Comparison of ENCODE assay signal across 8 cellular contexts in the genomic region with DNA sequence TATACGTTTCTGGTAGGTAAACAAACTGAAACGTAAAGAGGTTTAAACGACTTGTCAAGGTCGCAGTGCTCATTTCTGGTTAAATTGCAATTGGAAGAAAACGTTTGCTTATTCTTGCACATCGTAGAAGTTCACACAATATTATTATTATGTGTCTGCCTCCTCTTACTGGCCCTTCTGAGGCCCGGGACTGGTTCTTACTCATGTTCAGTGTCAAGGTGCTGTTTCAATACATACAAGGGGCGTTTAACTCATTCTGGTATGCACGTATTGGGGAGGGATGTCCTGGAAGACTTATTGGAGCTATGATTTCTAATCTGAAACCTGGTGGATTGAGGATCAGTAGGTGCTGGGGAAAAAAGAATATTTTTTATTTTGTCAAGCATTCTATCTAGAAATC. TPM values are rescaled to one million over a fixed set of nuclear protein-coding genes. Genes with fewer than 3 reads are reported as not detected.
A peak's percentile ranks its signal among the peaks of the same experiment; 100 is the strongest.
DNase-seq lines count a peak whose midpoint lies in the region; ATAC-seq, FAIRE-seq and TF ChIP-seq lines count a peak whose summit lies in the region.

No MANE protein-coding gene starts in this region.

- no peak for TF ChIP-seq POLR2A in endothelial cell of umbilical vein (IDR thresholded peaks at IDR 0.05; ENCODE audit: low read depth, low read length)

- H3K36me3 ChIP-seq in PC-3 (ENCODE audit: low read depth, low read length) (peaks cover 32% of the 10 kb centered on the region), endothelial cell of umbilical vein (ENCODE audit: control insufficient read depth in 2 of 2, extremely low read depth in 1 of 2, insufficient read depth in 2 of 2, low read length in 2 of 2) (peaks cover 0 to 5% of the 10 kb centered on the region in 2 experiments), neutrophil (peaks cover 14% of the 10 kb centered on the region)

- BruUV-seq in PC-3 (replicated peaks; lab: Mats Ljungman, UMichigan), result no TSS peak
- no TSS peak for BruUV-seq in endothelial cell of umbilical vein (replicated peaks; lab: Mats Ljungman, UMichigan)

- H3K27me3 ChIP-seq in PC-3 (ENCODE audit: low read length) (no peaks in the 10 kb centered on the region), endothelial cell of umbilical vein (ENCODE audit: control insufficient read depth in 2 of 2, insufficient read depth in 2 of 2, low read length in 2 of 2) (no peaks in the 10 kb centered on the region), neutrophil (peaks cover 32% of the 10 kb centered on the region)

- H3K4me1 ChIP-seq in PC-3 (ENCODE audit: insufficient read depth, low read length), result peaks cover 31% of the 10 kb centered on the region
- peaks cover 17% of the 10 kb centered on the region for H3K4me1 ChIP-seq in endothelial cell of umbilical vein (ENCODE audit: control insufficient read depth, extremely low read depth, insufficient read depth, low read length)
- peaks cover 12 to 14% of the 10 kb centered on the region in 2 experiments for H3K4me1 ChIP-seq in neutrophil (ENCODE audit: control insufficient read depth in 1 of 2, insufficient read depth in 1 of 2, low read depth in 1 of 2, low read length in 1 of 2)

- DNase-seq in ACHN (peak; percentile 1), PC-3 (no peak), endothelial cell of umbilical vein (ENCODE audit: low read depth, low spot score) (no peak), H4 (ENCODE audit: low spot score) (no peak), NCI-H1694 (lab: John Stamatoyannopoulos, UW) (no peak), NCI-H526 treated with DMSO at 0.1 percent for 48 hours (lab: John Stamatoyannopoulos, UW) (no peak)

- ATAC-seq in GM19455 (IDR thresholded peaks at IDR 0.05; ENCODE audit: unreplicated experiment) (peak; percentile 12), PC-3 (peak; percentile 18; the same call in 1 of the 2 replicates)

- intact Hi-C loops in PC-3 (cut with micrococcal nuclease) (loop anchor here (1.0 to 5.0 kb wide), 2 partner anchors 38 to 124 kb away; no protein-coding TSS in a partner anchor), endothelial cell of umbilical vein (cut with micrococcal nuclease) (loop anchor here (1.0 kb wide), 5 partner anchors 26 to 124 kb away; partner anchors contain the start of genes GNG5 and SPATA1)

- H3K4me3 ChIP-seq in PC-3 (ENCODE audit: low read length) (peak overlapping the region; percentile 84), endothelial cell of umbilical vein (replicated peaks in 1 of 3; ENCODE audit: insufficient read depth in 1 of 3, low read depth in 1 of 3, low read length in 3 of 3) (peak overlapping the region; percentile 59 to 95 (median 64)), neutrophil (ENCODE audit: low read depth in 1 of 2, low read length in 1 of 2) (peak overlapping the region; percentile 74 to 78)

- H3K9me3 ChIP-seq in PC-3 (ENCODE audit: low read length), result no peaks in the 10 kb centered on the region
- no peaks in the 10 kb centered on the region for H3K9me3 ChIP-seq in endothelial cell of umbilical vein (replicated peaks; ENCODE audit: control insufficient read depth, insufficient read depth, low read length)
- no peaks in the 10 kb centered on the region for H3K9me3 ChIP-seq in neutrophil

- in situ Hi-C loops in ACHN (cut with HindIII; ENCODE audit: low pct_ligation_motif_present, low pct_unique_long_range_greater_than_20kb, low sequenced_read_pairs), result no loop called here

- H3K9ac ChIP-seq in PC-3 (ENCODE audit: low read length) (peak overlapping the region; percentile 79), endothelial cell of umbilical vein (replicated peaks; ENCODE audit: extremely low read depth, insufficient read depth, low read length) (peak overlapping the region; percentile 81)

- no peaks in the 10 kb centered on the region for H3K9me2 ChIP-seq in PC-3 (replicated peaks; ENCODE audit: low read length)

- peaks cover 63% of the 10 kb centered on the region for H3K79me2 ChIP-seq in PC-3 (ENCODE audit: low read length)
- peaks cover 25% of the 10 kb centered on the region for H3K79me2 ChIP-seq in endothelial cell of umbilical vein (ENCODE audit: control insufficient read depth, insufficient read depth, low read length)

- H2AFZ ChIP-seq in PC-3 (ENCODE audit: low read length) (no peak overlapping the region), endothelial cell of umbilical vein (ENCODE audit: low read depth, low read length) (peak overlapping the region; percentile 98)

- POLR2A ChIA-PET in PC-3 (lab: Charles Lee; ENCODE audit: unreplicated experiment), result interaction anchor here (0.5 to 0.7 kb wide), 2 partner anchors 102 to 433 kb away, joined by 3 read pairs; no protein-coding TSS in a partner anchor
- POLR2A ChIA-PET in endothelial cell of umbilical vein (lab: Charles Lee), result interaction anchor here (0.7 to 0.8 kb wide), 2 partner anchors 26 to 124 kb away, joined by 3 read pairs; partner anchors contain the start of genes GNG5 and SPATA1

- CTCF ChIA-PET in PC-3 (lab: Charles Lee), result interaction anchor here (0.8 to 1.1 kb wide), 2 partner anchors 37 to 38 kb away, joined by 3 to 4 read pairs; no protein-coding TSS in a partner anchor
- CTCF ChIA-PET in endothelial cell of umbilical vein (lab: Charles Lee), result interaction anchor here (0.8 to 1.9 kb wide), 10 partner anchors 18 to 357 kb away, joined by 3 to 18 read pairs (median 4); no protein-coding TSS in a partner anchor

- FAIRE-seq in endothelial cell of umbilical vein (lab: Jason Lieb, UNC), result no peak

- H4K20me1 ChIP-seq in PC-3 (ENCODE audit: low read length) (peaks cover 27% of the 10 kb centered on the region), endothelial cell of umbilical vein (replicated peaks; ENCODE audit: control insufficient read depth, extremely low read depth, insufficient read depth, low read length) (no peaks in the 10 kb centered on the region)

- H3F3A ChIP-seq in PC-3 (ENCODE audit: low read length, unreplicated experiment), result no peaks in the 10 kb centered on the region

- H3K27ac ChIP-seq in PC-3 (ENCODE audit: low read length) (peak overlapping the region; percentile 52; the same call in 1 of the 2 replicates), endothelial cell of umbilical vein (ENCODE audit: insufficient read depth, low read depth, low read length) (peak overlapping the region; percentile 66), neutrophil (peak overlapping the region; percentile 86)

- H3K9me1 ChIP-seq in endothelial cell of umbilical vein (replicated peaks; ENCODE audit: control insufficient read depth, extremely low read depth, insufficient read depth, low read length), result no peaks in the 10 kb centered on the region

- dilution Hi-C loops in endothelial cell of umbilical vein (cut with MboI; ENCODE audit: extremely low pct_ligation_motif_present, low sequenced_read_pairs), result no loop called here

- no peak for TF ChIP-seq CTCF in PC-3 (conservative IDR thresholded peaks at IDR 0.05; ENCODE audit: low read depth, low read length)
- TF ChIP-seq CTCF in endothelial cell of umbilical vein (IDR thresholded peaks at IDR 0.05; ENCODE audit: extremely low read depth in 1 of 2, insufficient read depth in 1 of 2, low read depth in 1 of 2, low read length in 2 of 2), result no peak
- TF ChIP-seq CTCF in neutrophil (IDR thresholded peaks at IDR 0.05), result no peak

- H3K4me2 ChIP-seq in PC-3 (ENCODE audit: low read length), result peak overlapping the region; percentile 91
- peak overlapping the region; percentile 99 for H3K4me2 ChIP-seq in endothelial cell of umbilical vein (ENCODE audit: insufficient read depth, low read length)

TF ChIP-seq in endothelial cell of umbilical vein, 7 proteins besides CTCF, POLR2A, EP300 and RAD21:
- TF ChIP-seq JUN (IDR thresholded peaks at IDR 0.05; ENCODE audit: borderline replicate concordance, insufficient read depth, insufficient read length, low read depth) (no peak), EZH2 (IDR thresholded peaks at IDR 0.05; ENCODE audit: borderline replicate concordance, low read depth, low read length, severe bottlenecking) (no peak)

RNA-seq across cellular contexts. Expression of gene RPF1, which starts 0.9 kb away (rescaled TPM):
- total RNA-seq in PC-3 (2014; rRNA removed) (83.0 and 85.8 TPM in 2 replicates), endothelial cell of umbilical vein (32.6 and 34.3 TPM in 2 replicates)
- 10.9 and 15.3 TPM in 2 replicates for polyA plus RNA-seq in endothelial cell of umbilical vein
- polyA plus RNA-seq in endothelial cell of umbilical vein (2011; cell fraction: cytosol; rRNA removed), result 25.5 and 27.4 TPM in 2 replicates
- polyA plus RNA-seq in endothelial cell of umbilical vein (2011; cell fraction: nucleus; rRNA removed), result 16.2 and 20.3 TPM in 2 replicates
- 33.3 and 43.1 TPM in 2 replicates for polyA plus RNA-seq in endothelial cell of umbilical vein (2012)
- 5.1 and 5.4 TPM in 2 replicates for polyA minus RNA-seq in endothelial cell of umbilical vein
- polyA minus RNA-seq in endothelial cell of umbilical vein (2011; cell fraction: cytosol; rRNA and poly(A)+ RNA removed), result 9.3 TPM
- polyA minus RNA-seq in endothelial cell of umbilical vein (2011; cell fraction: nucleus; rRNA and poly(A)+ RNA removed), result 8.7 and 8.8 TPM in 2 replicates
- total RNA-seq in H4 (2014; rRNA removed; shearing (Covaris generic)), result 48.1 and 49.5 TPM in 2 replicates

RNA-seq across cellular contexts. Expression of gene SPATA1, which starts 26.2 kb away (rescaled TPM):
- total RNA-seq in PC-3 (2014; rRNA removed) (2.9 TPM in 1 of 2 replicates, not detected in the other), endothelial cell of umbilical vein (1.7 and 2.6 TPM in 2 replicates)
- polyA plus RNA-seq in endothelial cell of umbilical vein, result 1.8 TPM in 1 of 2 replicates, not detected in the other
- polyA plus RNA-seq in endothelial cell of umbilical vein (2011; cell fraction: cytosol; rRNA removed), result 0.47 and 1.0 TPM in 2 replicates
- polyA plus RNA-seq in endothelial cell of umbilical vein (2011; cell fraction: nucleus; rRNA removed), result 1.1 and 2.0 TPM in 2 replicates
- 0.82 TPM in 1 of 2 replicates, not detected in the other for polyA plus RNA-seq in endothelial cell of umbilical vein (2012)
- polyA minus RNA-seq in endothelial cell of umbilical vein, result not detected in 2 replicates
- not detected for polyA minus RNA-seq in endothelial cell of umbilical vein (2011; cell fraction: cytosol; rRNA and poly(A)+ RNA removed)
- 3.6 and 4.3 TPM in 2 replicates for polyA minus RNA-seq in endothelial cell of umbilical vein (2011; cell fraction: nucleus; rRNA and poly(A)+ RNA removed)
- 0.17 TPM in 1 of 2 replicates, not detected in the other for total RNA-seq in H4 (2014; rRNA removed; shearing (Covaris generic))

RNA-seq across cellular contexts. Expression of gene GNG5, which starts 26.4 kb away (rescaled TPM):
- total RNA-seq in PC-3 (2014; rRNA removed), result 39.9 and 49.9 TPM in 2 replicates
- 172 and 175 TPM in 2 replicates for total RNA-seq in endothelial cell of umbilical vein
- polyA plus RNA-seq in endothelial cell of umbilical vein, result 143 and 145 TPM in 2 replicates
- 173 and 181 TPM in 2 replicates for polyA plus RNA-seq in endothelial cell of umbilical vein (2011; cell fraction: cytosol; rRNA removed)
- polyA plus RNA-seq in endothelial cell of umbilical vein (2011; cell fraction: nucleus; rRNA removed), result 49.3 and 61.3 TPM in 2 replicates
- polyA plus RNA-seq in endothelial cell of umbilical vein (2012), result 215 and 248 TPM in 2 replicates
- 34.4 and 37.9 TPM in 2 replicates for polyA minus RNA-seq in endothelial cell of umbilical vein
- polyA minus RNA-seq in endothelial cell of umbilical vein (2011; cell fraction: cytosol; rRNA and poly(A)+ RNA removed), result 39.9 TPM
- polyA minus RNA-seq in endothelial cell of umbilical vein (2011; cell fraction: nucleus; rRNA and poly(A)+ RNA removed), result 20.6 and 26.1 TPM in 2 replicates
- 52.2 and 57.3 TPM in 2 replicates for total RNA-seq in H4 (2014; rRNA removed; shearing (Covaris generic))
